ENCODE assay signal across 9 cellular contexts in genomic region chr6:137827977-137828815, GRCh38. TPM values are rescaled to one million over a fixed set of nuclear protein-coding genes. Genes with fewer than 3 reads are reported as not detected.
DNase-seq lines count a peak whose midpoint lies in the region; ATAC-seq, FAIRE-seq and TF ChIP-seq lines count a peak whose summit lies in the region.
"Had no signal": no experiment of that assay in that cellular context is flagged by ENCODE, and none has a peak within 500 bp of the region (broad histone marks: within the 10 kb centered on the region; RNA-seq: fewer than 3 reads in every experiment).

No MANE protein-coding gene starts in this region.

- FAIRE-seq in bronchial epithelial cell (lab: Jason Lieb, UNC): no peak

- no peaks in the 10 kb centered on the region for H3K27me3 ChIP-seq in CD4-positive, alpha-beta memory T cell (ENCODE audit: insufficient read depth, low read length)
- H3K27me3 ChIP-seq in bronchial epithelial cell (ENCODE audit: control insufficient read depth, insufficient read depth, low read length): no peaks in the 10 kb centered on the region

- TF ChIP-seq POLR2A in erythroblast (IDR thresholded peaks at IDR 0.05; ENCODE audit: low read length): no peak

- peak in 1 of 5 donors; percentile 30 for DNase-seq in CD4-positive, alpha-beta memory T cell
- DNase-seq in bronchial epithelial cell (ENCODE audit: low read depth): peak; percentile 91
- no peak for DNase-seq in erythroblast (lab: John Stamatoyannopoulos, UW)
- DNase-seq in NCI-H226: no peak
- DNase-seq in NCI-H2107 (lab: John Stamatoyannopoulos, UW): no peak
- no peak for DNase-seq in EL
- DNase-seq: NCI-H69 had no signal

- H3K27ac Mint-ChIP-seq in CD4-positive, alpha-beta memory T cell: peak overlapping the region; percentile 50 to 96 (median 89)

- H3K36me3 ChIP-seq in CD4-positive, alpha-beta memory T cell (ENCODE audit: insufficient read depth, low read length): no peaks in the 10 kb centered on the region
- H3K36me3 ChIP-seq in bronchial epithelial cell (ENCODE audit: control insufficient read depth, insufficient read depth, low read length): no peaks in the 10 kb centered on the region

- CTCF ChIA-PET in CD4-positive, alpha-beta memory T cell (lab: Charles Lee; ENCODE audit: partially characterized antibody): interaction anchor here (1.3 kb wide), 1 partner anchor 39 kb away, joined by 3 read pairs; the partner anchor contains the start of gene TNFAIP3

- no peaks in the 10 kb centered on the region for H3K9me3 ChIP-seq in CD4-positive, alpha-beta memory T cell (ENCODE audit: control insufficient read depth in 1 of 2, low read length in 2 of 2)

- H3K27ac ChIP-seq in CD4-positive, alpha-beta memory T cell (ENCODE audit: low read depth, low read length): peak overlapping the region; percentile 11

- no peak overlapping the region for H3K4me3 ChIP-seq in CD4-positive, alpha-beta memory T cell (ENCODE audit: low read length in 2 of 2)
- H3K4me3 ChIP-seq in bronchial epithelial cell (ENCODE audit: low read depth, low read length): no peak overlapping the region

- POLR2A ChIA-PET in CD4-positive, alpha-beta memory T cell (lab: Charles Lee; ENCODE audit: partially characterized antibody): interaction anchor here (1.0 to 1.4 kb wide), 3 partner anchors 9 to 113 kb away, joined by 3 read pairs; partner anchors contain the start of gene TNFAIP3

- H3K4me1 Mint-ChIP-seq in CD4-positive, alpha-beta memory T cell: peaks cover 24 to 51% (median 39%) of the 10 kb centered on the region in 4 donors

- H3K36me3 Mint-ChIP-seq in CD4-positive, alpha-beta memory T cell: peaks cover 2 to 6% of the 10 kb centered on the region in 2 donors

- H3K9me3 Mint-ChIP-seq in CD4-positive, alpha-beta memory T cell: peaks cover 0 to 2% (median 0%) of the 10 kb centered on the region in 8 donors

- H3K4me1 ChIP-seq in CD4-positive, alpha-beta memory T cell (ENCODE audit: insufficient read depth, low read length): peaks cover 51% of the 10 kb centered on the region

- intact Hi-C loops in CD4-positive, alpha-beta memory T cell (cut with micrococcal nuclease): no loop called here

- peak overlapping the region in 2 of 8 donors; percentile 42 to 60 for H3K4me3 Mint-ChIP-seq in CD4-positive, alpha-beta memory T cell

- no peak for TF ChIP-seq CTCF in bronchial epithelial cell (IDR thresholded peaks at IDR 0.05; ENCODE audit: insufficient read depth, low read length, severe bottlenecking)

- ATAC-seq in GM19463 (IDR thresholded peaks at IDR 0.05; ENCODE audit: unreplicated experiment) (peak; percentile 59), HG03378 (IDR thresholded peaks at IDR 0.05; ENCODE audit: unreplicated experiment) (peak; percentile 63)

- no peaks in the 10 kb centered on the region for H3K27me3 Mint-ChIP-seq in CD4-positive, alpha-beta memory T cell

RNA-seq across cellular contexts. Expression of gene TNFAIP3, which starts 38.9 kb away (rescaled TPM):
- total RNA-seq in CD4-positive, alpha-beta memory T cell: 100 to 1,000 TPM; 145 to 165 TPM
- polyA plus RNA-seq in CD4-positive, alpha-beta memory T cell: 100 to 1,000 TPM; 112 to 318 TPM
- 2.1 and 3.2 TPM in 2 replicates for total RNA-seq in bronchial epithelial cell

Comparison
In these comparisons a context has a peak if more than half of its experiments do, and no peak if none do; other contexts are left out.
1. RNA of gene TNFAIP3, which starts 38.9 kb away (total RNA-seq): 145 to 165 TPM in CD4-positive, alpha-beta memory T cell; 2.1 to 3.2 TPM in bronchial epithelial cell; every median in the first group is over 10 times any median in the second.